2 cellular contexts compared by ENCODE assay signal in genomic region chr2:120204022-120204405, GRCh38.
TF ChIP-seq lines count a peak whose summit lies in the region.

No MANE protein-coding gene starts in this region.

TF ChIP-seq in GM23338, 12 proteins besides CTCF, POLR2A, EP300 and RAD21:
- TF ChIP-seq ZNF114 (CRISPR knock-in tag; IDR thresholded peaks at IDR 0.05) (no peak), ETS1 (IDR thresholded peaks at IDR 0.05) (no peak), EZH2 (IDR thresholded peaks at IDR 0.05; ENCODE audit: low read depth, unreplicated experiment) (no peak), ZNF331 (CRISPR knock-in tag; IDR thresholded peaks at IDR 0.05; ENCODE audit: low read depth) (no peak), STAT1 (IDR thresholded peaks at IDR 0.05; ENCODE audit: unreplicated experiment) (no peak), JUNB (IDR thresholded peaks at IDR 0.05; ENCODE audit: unreplicated experiment) (no peak), EZH2phosphoT487 (IDR thresholded peaks at IDR 0.05; ENCODE audit: unreplicated experiment) (no peak), CREB1 (CRISPR knock-in tag; IDR thresholded peaks at IDR 0.05; ENCODE audit: low read depth) (no peak), POLR2AphosphoS5 (IDR thresholded peaks at IDR 0.05; ENCODE audit: low read depth) (no peak)
- TF ChIP-seq, protein P1, sequence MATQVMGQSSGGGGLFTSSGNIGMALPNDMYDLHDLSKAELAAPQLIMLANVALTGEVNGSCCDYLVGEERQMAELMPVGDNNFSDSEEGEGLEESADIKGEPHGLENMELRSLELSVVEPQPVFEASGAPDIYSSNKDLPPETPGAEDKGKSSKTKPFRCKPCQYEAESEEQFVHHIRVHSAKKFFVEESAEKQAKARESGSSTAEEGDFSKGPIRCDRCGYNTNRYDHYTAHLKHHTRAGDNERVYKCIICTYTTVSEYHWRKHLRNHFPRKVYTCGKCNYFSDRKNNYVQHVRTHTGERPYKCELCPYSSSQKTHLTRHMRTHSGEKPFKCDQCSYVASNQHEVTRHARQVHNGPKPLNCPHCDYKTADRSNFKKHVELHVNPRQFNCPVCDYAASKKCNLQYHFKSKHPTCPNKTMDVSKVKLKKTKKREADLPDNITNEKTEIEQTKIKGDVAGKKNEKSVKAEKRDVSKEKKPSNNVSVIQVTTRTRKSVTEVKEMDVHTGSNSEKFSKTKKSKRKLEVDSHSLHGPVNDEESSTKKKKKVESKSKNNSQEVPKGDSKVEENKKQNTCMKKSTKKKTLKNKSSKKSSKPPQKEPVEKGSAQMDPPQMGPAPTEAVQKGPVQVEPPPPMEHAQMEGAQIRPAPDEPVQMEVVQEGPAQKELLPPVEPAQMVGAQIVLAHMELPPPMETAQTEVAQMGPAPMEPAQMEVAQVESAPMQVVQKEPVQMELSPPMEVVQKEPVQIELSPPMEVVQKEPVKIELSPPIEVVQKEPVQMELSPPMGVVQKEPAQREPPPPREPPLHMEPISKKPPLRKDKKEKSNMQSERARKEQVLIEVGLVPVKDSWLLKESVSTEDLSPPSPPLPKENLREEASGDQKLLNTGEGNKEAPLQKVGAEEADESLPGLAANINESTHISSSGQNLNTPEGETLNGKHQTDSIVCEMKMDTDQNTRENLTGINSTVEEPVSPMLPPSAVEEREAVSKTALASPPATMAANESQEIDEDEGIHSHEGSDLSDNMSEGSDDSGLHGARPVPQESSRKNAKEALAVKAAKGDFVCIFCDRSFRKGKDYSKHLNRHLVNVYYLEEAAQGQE (IDR thresholded peaks at IDR 0.05; ENCODE audit: unreplicated experiment): no peak
- TF ChIP-seq, protein P2, sequence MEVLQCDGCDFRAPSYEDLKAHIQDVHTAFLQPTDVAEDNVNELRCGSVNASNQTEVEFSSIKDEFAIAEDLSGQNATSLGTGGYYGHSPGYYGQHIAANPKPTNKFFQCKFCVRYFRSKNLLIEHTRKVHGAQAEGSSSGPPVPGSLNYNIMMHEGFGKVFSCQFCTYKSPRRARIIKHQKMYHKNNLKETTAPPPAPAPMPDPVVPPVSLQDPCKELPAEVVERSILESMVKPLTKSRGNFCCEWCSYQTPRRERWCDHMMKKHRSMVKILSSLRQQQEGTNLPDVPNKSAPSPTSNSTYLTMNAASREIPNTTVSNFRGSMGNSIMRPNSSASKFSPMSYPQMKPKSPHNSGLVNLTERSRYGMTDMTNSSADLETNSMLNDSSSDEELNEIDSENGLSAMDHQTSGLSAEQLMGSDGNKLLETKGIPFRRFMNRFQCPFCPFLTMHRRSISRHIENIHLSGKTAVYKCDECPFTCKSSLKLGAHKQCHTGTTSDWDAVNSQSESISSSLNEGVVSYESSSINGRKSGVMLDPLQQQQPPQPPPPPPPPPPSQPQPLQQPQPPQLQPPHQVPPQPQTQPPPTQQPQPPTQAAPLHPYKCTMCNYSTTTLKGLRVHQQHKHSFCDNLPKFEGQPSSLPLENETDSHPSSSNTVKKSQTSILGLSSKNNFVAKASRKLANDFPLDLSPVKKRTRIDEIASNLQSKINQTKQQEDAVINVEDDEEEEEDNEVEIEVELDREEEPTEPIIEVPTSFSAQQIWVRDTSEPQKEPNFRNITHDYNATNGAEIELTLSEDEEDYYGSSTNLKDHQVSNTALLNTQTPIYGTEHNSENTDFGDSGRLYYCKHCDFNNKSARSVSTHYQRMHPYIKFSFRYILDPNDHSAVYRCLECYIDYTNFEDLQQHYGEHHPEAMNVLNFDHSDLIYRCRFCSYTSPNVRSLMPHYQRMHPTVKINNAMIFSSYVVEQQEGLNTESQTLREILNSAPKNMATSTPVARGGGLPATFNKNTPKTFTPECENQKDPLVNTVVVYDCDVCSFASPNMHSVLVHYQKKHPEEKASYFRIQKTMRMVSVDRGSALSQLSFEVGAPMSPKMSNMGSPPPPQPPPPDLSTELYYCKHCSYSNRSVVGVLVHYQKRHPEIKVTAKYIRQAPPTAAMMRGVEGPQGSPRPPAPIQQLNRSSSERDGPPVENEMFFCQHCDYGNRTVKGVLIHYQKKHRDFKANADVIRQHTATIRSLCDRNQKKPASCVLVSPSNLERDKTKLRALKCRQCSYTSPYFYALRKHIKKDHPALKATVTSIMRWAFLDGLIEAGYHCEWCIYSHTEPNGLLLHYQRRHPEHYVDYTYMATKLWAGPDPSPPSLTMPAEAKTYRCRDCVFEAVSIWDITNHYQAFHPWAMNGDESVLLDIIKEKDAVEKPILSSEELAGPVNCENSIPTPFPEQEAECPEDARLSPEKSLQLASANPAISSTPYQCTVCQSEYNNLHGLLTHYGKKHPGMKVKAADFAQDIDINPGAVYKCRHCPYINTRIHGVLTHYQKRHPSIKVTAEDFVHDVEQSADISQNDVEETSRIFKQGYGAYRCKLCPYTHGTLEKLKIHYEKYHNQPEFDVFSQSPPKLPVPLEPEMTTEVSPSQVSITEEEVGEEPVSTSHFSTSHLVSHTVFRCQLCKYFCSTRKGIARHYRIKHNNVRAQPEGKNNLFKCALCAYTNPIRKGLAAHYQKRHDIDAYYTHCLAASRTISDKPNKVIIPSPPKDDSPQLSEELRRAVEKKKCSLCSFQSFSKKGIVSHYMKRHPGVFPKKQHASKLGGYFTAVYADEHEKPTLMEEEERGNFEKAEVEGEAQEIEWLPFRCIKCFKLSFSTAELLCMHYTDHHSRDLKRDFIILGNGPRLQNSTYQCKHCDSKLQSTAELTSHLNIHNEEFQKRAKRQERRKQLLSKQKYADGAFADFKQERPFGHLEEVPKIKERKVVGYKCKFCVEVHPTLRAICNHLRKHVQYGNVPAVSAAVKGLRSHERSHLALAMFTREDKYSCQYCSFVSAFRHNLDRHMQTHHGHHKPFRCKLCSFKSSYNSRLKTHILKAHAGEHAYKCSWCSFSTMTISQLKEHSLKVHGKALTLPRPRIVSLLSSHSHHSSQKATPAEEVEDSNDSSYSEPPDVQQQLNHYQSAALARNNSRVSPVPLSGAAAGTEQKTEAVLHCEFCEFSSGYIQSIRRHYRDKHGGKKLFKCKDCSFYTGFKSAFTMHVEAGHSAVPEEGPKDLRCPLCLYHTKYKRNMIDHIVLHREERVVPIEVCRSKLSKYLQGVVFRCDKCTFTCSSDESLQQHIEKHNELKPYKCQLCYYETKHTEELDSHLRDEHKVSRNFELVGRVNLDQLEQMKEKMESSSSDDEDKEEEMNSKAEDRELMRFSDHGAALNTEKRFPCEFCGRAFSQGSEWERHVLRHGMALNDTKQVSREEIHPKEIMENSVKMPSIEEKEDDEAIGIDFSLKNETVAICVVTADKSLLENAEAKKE (CRISPR knock-in tag; IDR thresholded peaks at IDR 0.05): no peak
TF ChIP-seq in GM23338: peak in this region for 0.

TF ChIP-seq in K562, 482 proteins besides CTCF, POLR2A, EP300 and RAD21:
- TF ChIP-seq SMC3 (conservative IDR thresholded peaks at IDR 0.05; ENCODE audit: insufficient read depth, low read depth, low read length) (no peak), BHLHE40 (IDR thresholded peaks at IDR 0.05; ENCODE audit: low read length) (no peak), EZH2 (IDR thresholded peaks at IDR 0.05; ENCODE audit: borderline replicate concordance, low read depth, low read length) (no peak), PRPF4 (IDR thresholded peaks at IDR 0.05; ENCODE audit: insufficient read depth, low read depth, low read length, poor library complexity, severe bottlenecking) (no peak), ZNF518B (CRISPR knock-in tag; IDR thresholded peaks at IDR 0.05) (no peak), TBP (optimal IDR thresholded peaks at IDR 0.05; ENCODE audit: low read depth, low read length) (no peak), ZNF263 (CRISPR knock-in tag; IDR thresholded peaks at IDR 0.05; ENCODE audit: borderline replicate concordance) (no peak), EHMT2 (IDR thresholded peaks at IDR 0.05) (no peak), MAFG (tag; conservative IDR thresholded peaks at IDR 0.05) (no peak), SAP30 (IDR thresholded peaks at IDR 0.05; ENCODE audit: borderline replicate concordance, insufficient read depth, low read depth, low read length, poor library complexity, severe bottlenecking) (no peak), SNIP1 (IDR thresholded peaks at IDR 0.05; ENCODE audit: low read depth) (no peak), NUFIP1 (IDR thresholded peaks at IDR 0.05; ENCODE audit: partially characterized antibody) (no peak), BRCA1 (IDR thresholded peaks at IDR 0.05) (no peak), BRCA1 (CRISPR knock-in tag; IDR thresholded peaks at IDR 0.05) (no peak)
- TF ChIP-seq, protein P3, sequence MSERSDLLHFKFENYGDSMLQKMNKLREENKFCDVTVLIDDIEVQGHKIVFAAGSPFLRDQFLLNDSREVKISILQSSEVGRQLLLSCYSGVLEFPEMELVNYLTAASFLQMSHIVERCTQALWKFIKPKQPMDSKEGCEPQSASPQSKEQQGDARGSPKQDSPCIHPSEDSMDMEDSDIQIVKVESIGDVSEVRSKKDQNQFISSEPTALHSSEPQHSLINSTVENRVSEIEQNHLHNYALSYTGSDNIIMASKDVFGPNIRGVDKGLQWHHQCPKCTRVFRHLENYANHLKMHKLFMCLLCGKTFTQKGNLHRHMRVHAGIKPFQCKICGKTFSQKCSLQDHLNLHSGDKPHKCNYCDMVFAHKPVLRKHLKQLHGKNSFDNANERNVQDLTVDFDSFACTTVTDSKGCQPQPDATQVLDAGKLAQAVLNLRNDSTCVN (CRISPR knock-in tag; IDR thresholded peaks at IDR 0.05): no peak
- TF ChIP-seq, protein P4, sequence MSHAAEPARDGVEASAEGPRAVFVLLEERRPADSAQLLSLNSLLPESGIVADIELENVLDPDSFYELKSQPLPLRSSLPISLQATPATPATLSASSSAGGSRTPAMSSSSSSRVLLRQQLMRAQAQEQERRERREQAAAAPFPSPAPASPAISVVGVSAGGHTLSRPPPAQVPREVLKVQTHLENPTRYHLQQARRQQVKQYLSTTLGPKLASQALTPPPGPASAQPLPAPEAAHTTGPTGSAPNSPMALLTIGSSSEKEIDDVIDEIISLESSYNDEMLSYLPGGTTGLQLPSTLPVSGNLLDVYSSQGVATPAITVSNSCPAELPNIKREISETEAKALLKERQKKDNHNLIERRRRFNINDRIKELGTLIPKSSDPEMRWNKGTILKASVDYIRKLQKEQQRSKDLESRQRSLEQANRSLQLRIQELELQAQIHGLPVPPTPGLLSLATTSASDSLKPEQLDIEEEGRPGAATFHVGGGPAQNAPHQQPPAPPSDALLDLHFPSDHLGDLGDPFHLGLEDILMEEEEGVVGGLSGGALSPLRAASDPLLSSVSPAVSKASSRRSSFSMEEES (CRISPR knock-in tag; IDR thresholded peaks at IDR 0.05): no peak
- TF ChIP-seq, protein P5, sequence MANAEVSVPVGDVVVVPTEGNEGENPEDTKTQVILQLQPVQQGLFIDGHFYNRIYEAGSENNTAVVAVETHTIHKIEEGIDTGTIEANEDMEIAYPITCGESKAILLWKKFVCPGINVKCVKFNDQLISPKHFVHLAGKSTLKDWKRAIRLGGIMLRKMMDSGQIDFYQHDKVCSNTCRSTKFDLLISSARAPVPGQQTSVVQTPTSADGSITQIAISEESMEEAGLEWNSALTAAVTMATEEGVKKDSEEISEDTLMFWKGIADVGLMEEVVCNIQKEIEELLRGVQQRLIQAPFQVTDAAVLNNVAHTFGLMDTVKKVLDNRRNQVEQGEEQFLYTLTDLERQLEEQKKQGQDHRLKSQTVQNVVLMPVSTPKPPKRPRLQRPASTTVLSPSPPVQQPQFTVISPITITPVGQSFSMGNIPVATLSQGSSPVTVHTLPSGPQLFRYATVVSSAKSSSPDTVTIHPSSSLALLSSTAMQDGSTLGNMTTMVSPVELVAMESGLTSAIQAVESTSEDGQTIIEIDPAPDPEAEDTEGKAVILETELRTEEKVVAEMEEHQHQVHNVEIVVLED (CRISPR knock-in tag; IDR thresholded peaks at IDR 0.05): no peak
